1 cellular context compared by ENCODE assay signal in genomic region chr18:51197661-51198424, GRCh38.
TF ChIP-seq lines count a peak whose summit lies in the region.

TSS of gene MEX3C (minus strand) at chr18:51197681. CDS start at chr18:51197320, 361 bp downstream.

TF ChIP-seq in GM23338, 12 proteins besides CTCF, POLR2A, EP300 and RAD21:
- TF ChIP-seq NANOG (IDR thresholded peaks at IDR 0.05; ENCODE audit: borderline replicate concordance), result no peak
- TF ChIP-seq ETS1 (IDR thresholded peaks at IDR 0.05), result 0 out of 2 replicates have a peak, but pooled peaks have one; percentile 15
- no peak for TF ChIP-seq EZH2 (IDR thresholded peaks at IDR 0.05; ENCODE audit: low read depth, unreplicated experiment)
- TF ChIP-seq POLR2AphosphoS5 (IDR thresholded peaks at IDR 0.05; ENCODE audit: low read depth), result peak; percentile 90
- TF ChIP-seq CREB1 (CRISPR knock-in tag; IDR thresholded peaks at IDR 0.05; ENCODE audit: low read depth), result peak; percentile 96
